Comparison of ENCODE assay signal across 8 cellular contexts in the genomic region with DNA sequence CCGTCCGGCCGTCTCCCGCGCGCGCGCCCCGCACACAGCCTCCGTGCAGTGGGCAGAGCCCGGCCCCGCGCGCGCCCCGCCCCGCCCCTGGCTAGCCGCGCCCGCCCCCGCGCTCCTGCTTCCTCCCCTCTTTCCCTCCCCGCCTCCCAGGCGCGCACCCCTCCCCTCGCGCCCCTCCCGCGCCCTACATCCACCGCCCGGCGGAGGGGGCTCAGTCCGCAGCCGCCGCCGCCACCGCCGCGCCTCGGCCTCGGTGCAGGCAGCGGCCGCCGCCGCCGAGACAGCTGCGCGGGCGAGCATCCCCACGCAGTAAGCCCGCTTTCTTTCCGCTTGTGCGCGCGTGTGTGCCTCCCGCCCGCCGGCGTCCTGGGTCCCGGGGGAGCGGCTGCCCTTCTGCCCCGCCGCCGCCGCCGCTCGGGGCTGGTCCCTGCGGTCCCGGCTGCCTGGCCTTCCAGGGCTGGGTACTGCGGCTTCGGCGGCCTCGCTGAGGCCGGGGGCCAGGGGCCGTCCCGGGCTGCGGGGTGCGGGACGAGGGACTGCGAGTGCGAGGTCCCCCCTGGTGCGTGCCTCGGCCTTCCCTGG. TPM values are rescaled to one million over a fixed set of nuclear protein-coding genes. Genes with fewer than 3 reads are reported as not detected.
DNase-seq lines count a peak whose midpoint lies in the region; ATAC-seq, FAIRE-seq and TF ChIP-seq lines count a peak whose summit lies in the region.

FHL1 (plus strand) TSS at position 214 of the 582 bp plus-strand sequence.

- no peak for TF ChIP-seq POLR2A in GM12892 (IDR thresholded peaks at IDR 0.05; ENCODE audit: low read depth, low read length)

- no peak for FAIRE-seq in GM12892 (lab: Jason Lieb, UNC)
- no peak for FAIRE-seq in RCC 7860 (lab: Jason Lieb, UNC)

- intact Hi-C loops in mucosa of descending colon (cut with DNase I, micrococcal nuclease) = no loop called here

- no peaks in the 10 kb centered on the region for H3K4me1 ChIP-seq in mucosa of descending colon (ENCODE audit: low read depth)

- H3K9me3 ChIP-seq in mucosa of descending colon = no peaks in the 10 kb centered on the region

- H3K36me3 ChIP-seq in mucosa of descending colon (ENCODE audit: low read depth) = no peaks in the 10 kb centered on the region

- ATAC-seq in mucosa of descending colon (peak; percentile 88), GM21717 (IDR thresholded peaks at IDR 0.05; ENCODE audit: unreplicated experiment) (no peak)

- H3K4me3 ChIP-seq in epithelial cell of esophagus (ENCODE audit: low read length) = peak within 1 kb of the TSS; percentile 50
- peak within 1 kb of the TSS; percentile 14 for H3K4me3 ChIP-seq in mucosa of descending colon

- TF ChIP-seq CTCF in epithelial cell of esophagus (IDR thresholded peaks at IDR 0.05; ENCODE audit: insufficient read depth, low read depth, low read length, missing control alignments) (no peak), mucosa of descending colon (IDR thresholded peaks at IDR 0.05) (no peak)

- DNase-seq in GM12892 (ENCODE audit: insufficient read length) = peak; percentile 32
- peak; percentile 14 for DNase-seq in NCI-H1694 treated with DMSO at 0.1 percent for 48 hours (lab: John Stamatoyannopoulos, UW)
- DNase-seq in activated T-cell treated with anti-CD3 and anti-CD28 coated beads for 1 hour (ENCODE audit: low read depth) = peak; percentile 35
- DNase-seq in epithelial cell of esophagus (ENCODE audit: low read depth) = peak; percentile 41
- peak; percentile 59 to 66 (median 65) for DNase-seq in mucosa of descending colon
- peak; percentile 15 to 67 (median 47) for DNase-seq in stimulated activated naive CD4-positive, alpha-beta T cell (lab: John Stamatoyannopoulos, UW)
- DNase-seq in RCC 7860 (ENCODE audit: low spot score) = no peak

RNA-seq across cellular contexts. Expression of gene FHL1, which starts in this region (rescaled TPM):
- 5.4 TPM for polyA plus RNA-seq in GM12892 (2012; ENCODE audit: missing spikeins)
- 100 to 1,000 TPM in 1 of 3 donors, 10 to 100 TPM in 2; 36.8 to 472 (median 53.2) TPM for total RNA-seq in mucosa of descending colon
